In the genomic region with DNA sequence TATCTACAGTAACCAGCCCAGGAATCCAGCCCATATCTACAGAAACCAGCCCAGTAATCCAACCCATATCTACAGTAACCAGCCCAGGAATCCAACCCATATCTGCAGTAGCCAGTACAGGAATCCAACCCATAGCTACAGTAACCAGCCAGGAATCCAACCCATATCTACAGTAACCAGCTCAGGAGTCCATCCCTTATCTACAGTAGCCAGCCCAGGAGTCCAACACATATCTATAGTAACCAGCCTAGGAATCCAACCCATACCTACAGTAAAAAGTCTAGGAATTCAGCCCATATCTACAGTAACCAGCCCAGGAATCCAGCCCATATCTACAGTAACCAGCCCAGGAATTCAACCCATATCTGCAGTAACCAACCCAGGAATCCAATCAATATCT, we compare ENCODE assay signal across 26 cellular contexts.
"Had no signal": no experiment of that assay in that cellular context is flagged by ENCODE, and none has a peak within 500 bp of the region (broad histone marks: within the 10 kb centered on the region; RNA-seq: fewer than 3 reads in every experiment).

No MANE protein-coding gene starts in this region.

- H3K27me3 Mint-ChIP-seq: natural killer cell treated with Interleukin-12 subunit alpha and Interleukin-12 subunit beta and Interleukin-15 and Interleukin-18, amount 100 ng/mL, for 72 hours; stimulated activated naive CD8-positive, alpha-beta T cell treated with anti-CD3 and anti-CD28 coated beads, Interleukin-15, Interleukin-2, amounts not matched to agents 100 ng/mL and 50 ng/mL, for 24 hours had no signal

- H3K4me1 Mint-ChIP-seq: immature natural killer cell; naive thymus-derived CD4-positive, alpha-beta T cell; stimulated activated effector memory CD8-positive, alpha-beta T cell treated with anti-CD3 and anti-CD28 coated beads, Interleukin-12 subunit alpha, Interleukin-12 subunit beta, amount 100 ng/mL, for 72 hours had no signal

- H3K27me3 ChIP-seq: left lung, sigmoid colon, spleen, tibial artery, upper lobe of right lung had no signal

- DNase-seq: hypothalamus; immature natural killer cell; kidney; left colon; left lung; midbrain; mucosa of descending colon; naive thymus-derived CD4-positive, alpha-beta T cell; pancreas; posterior cingulate gyrus; retina; right cardiac atrium; sigmoid colon; small intestine; spleen; stimulated activated CD4-positive, alpha-beta T cell treated with anti-CD3 and anti-CD28 coated beads, Interleukin-4, amount 100 ng/mL, for 24 hours; stimulated activated naive CD4-positive, alpha-beta T cell; tibial artery; upper lobe of right lung had no signal

- H3K4me3 ChIP-seq: left lung, lung, mucosa of descending colon, pancreas, prostate gland, sigmoid colon, spleen, suprapubic skin, thoracic aorta, tibial artery, upper lobe of right lung had no signal

- H3K4me3 Mint-ChIP-seq: immature natural killer cell; naive thymus-derived CD4-positive, alpha-beta T cell; natural killer cell treated with Interleukin-12 subunit alpha and Interleukin-12 subunit beta and Interleukin-15 and Interleukin-18, amount 100 ng/mL, for 72 hours; stimulated activated effector memory CD8-positive, alpha-beta T cell treated with anti-CD3 and anti-CD28 coated beads, Interleukin-12 subunit alpha, Interleukin-12 subunit beta, amount 100 ng/mL, for 72 hours; stimulated activated naive CD8-positive, alpha-beta T cell treated with anti-CD3 and anti-CD28 coated beads, Interleukin-15, Interleukin-2, amounts not matched to agents 100 ng/mL and 50 ng/mL, for 24 hours had no signal

- H3K36me3 ChIP-seq: left lung, pancreas, prostate gland, sigmoid colon, spleen, suprapubic skin, thoracic aorta, tibial artery, upper lobe of right lung had no signal

- H3K36me3 Mint-ChIP-seq: immature natural killer cell; naive thymus-derived CD4-positive, alpha-beta T cell; stimulated activated effector memory CD8-positive, alpha-beta T cell treated with anti-CD3 and anti-CD28 coated beads, Interleukin-12 subunit alpha, Interleukin-12 subunit beta, amount 100 ng/mL, for 72 hours had no signal

- H3K4me1 ChIP-seq: left lung, prostate gland, sigmoid colon, spleen, suprapubic skin, tibial artery, upper lobe of right lung had no signal

- H3K27ac Mint-ChIP-seq: immature natural killer cell; naive thymus-derived CD4-positive, alpha-beta T cell; natural killer cell treated with Interleukin-12 subunit alpha and Interleukin-12 subunit beta and Interleukin-15 and Interleukin-18, amount 100 ng/mL, for 72 hours; stimulated activated effector memory CD8-positive, alpha-beta T cell treated with anti-CD3 and anti-CD28 coated beads, Interleukin-12 subunit alpha, Interleukin-12 subunit beta, amount 100 ng/mL, for 72 hours; stimulated activated naive CD8-positive, alpha-beta T cell treated with anti-CD3 and anti-CD28 coated beads, Interleukin-15, Interleukin-2, amounts not matched to agents 100 ng/mL and 50 ng/mL, for 24 hours had no signal

- H3K9me3 ChIP-seq: pancreas, prostate gland had no signal

- H3K27ac ChIP-seq: left lung, pancreas, prostate gland, sigmoid colon, spleen, suprapubic skin, thoracic aorta, tibial artery, upper lobe of right lung had no signal
